In genomic region chr10:33273295-33274002, GRCh38 we compare ENCODE assay signal across 8 cellular contexts.
A peak's percentile ranks its signal among the peaks of the same experiment; 100 is the strongest.
DNase-seq lines count a peak whose midpoint lies in the region; ATAC-seq and TF ChIP-seq lines count a peak whose summit lies in the region.

No MANE protein-coding gene starts in this region.

- no peak for TF ChIP-seq POLR2A in Peyer's patch (IDR thresholded peaks at IDR 0.05)

- TF ChIP-seq CTCF in Peyer's patch (IDR thresholded peaks at IDR 0.05), result peak in 1 of 6 experiments; percentile 15

- whole genome bisulfite sequencing in esophagus, 2 donors, result 11 to 13% methylated on average over 19 of the region's 19 CpGs

- H3K36me3 ChIP-seq in Peyer's patch (no peaks in the 10 kb centered on the region), esophagus (ENCODE audit: control insufficient read depth in 2 of 2, insufficient read depth in 2 of 2, low read length in 1 of 2) (no peaks in the 10 kb centered on the region)

- H3K4me3 ChIP-seq in Peyer's patch (peak overlapping the region in 2 of 4 donors; percentile 4 to 41), esophagus (ENCODE audit: low read depth in 1 of 2, low read length in 2 of 2) (peak overlapping the region; percentile 13 to 37)

- ATAC-seq in HG02610 (IDR thresholded peaks at IDR 0.05; ENCODE audit: unreplicated experiment) (no peak), HG03520 (IDR thresholded peaks at IDR 0.05; ENCODE audit: unreplicated experiment) (no peak)

- H3K4me1 ChIP-seq in Peyer's patch, result peaks cover 0 to 17% (median 0%) of the 10 kb centered on the region in 4 donors
- no peaks in the 10 kb centered on the region for H3K4me1 ChIP-seq in esophagus (ENCODE audit: control insufficient read depth in 2 of 2, insufficient read depth in 2 of 2, low read length in 1 of 2)

- H3K9me3 ChIP-seq in Peyer's patch (no peaks in the 10 kb centered on the region), esophagus (ENCODE audit: control insufficient read depth in 2 of 2, insufficient read depth in 1 of 2, low read depth in 1 of 2, low read length in 1 of 2) (no peaks in the 10 kb centered on the region)

- DNase-seq in DMS79 treated with DMSO at 0.1 percent for 48 hours (lab: John Stamatoyannopoulos, UW) (peak; percentile 74), Peyer's patch (peak in 2 of 3 donors; percentile 67 to 71), myocyte (ENCODE audit: low read depth) (peak; percentile 97), NCI-H510A (lab: John Stamatoyannopoulos, UW) (no peak)
- no peak for DNase-seq in activated CD4-positive, CD25-positive, alpha-beta regulatory T cell treated with anti-CD3 and anti-CD28 coated beads, Interleukin-2, amount 50 U/mL, for 72 hours

- H3K27me3 ChIP-seq in Peyer's patch (no peaks in the 10 kb centered on the region), esophagus (ENCODE audit: control insufficient read depth in 1 of 2, insufficient read depth in 2 of 2, low read length in 2 of 2) (no peaks in the 10 kb centered on the region)

- H3K27ac ChIP-seq in Peyer's patch (peak overlapping the region in 2 of 4 donors; percentile 37 to 53), esophagus (ENCODE audit: low read depth in 2 of 2, low read length in 1 of 2) (peak overlapping the region; percentile 74 to 88)

Comparison
In these comparisons a context has a peak if more than half of its experiments do, and no peak if none do; other contexts are left out.
1. DNase-seq: peak in DMS79 treated with DMSO at 0.1 percent for 48 hours (single experiment), Peyer's patch (2 of 3) and myocyte (single experiment); none in activated CD4-positive, CD25-positive, alpha-beta regulatory T cell treated with anti-CD3 and anti-CD28 coated beads, Interleukin-2, amount 50 U/mL, for 72 hours (single experiment) and NCI-H510A (single experiment).